Comparison of ENCODE assay signal across 24 cellular contexts in the genomic region with DNA sequence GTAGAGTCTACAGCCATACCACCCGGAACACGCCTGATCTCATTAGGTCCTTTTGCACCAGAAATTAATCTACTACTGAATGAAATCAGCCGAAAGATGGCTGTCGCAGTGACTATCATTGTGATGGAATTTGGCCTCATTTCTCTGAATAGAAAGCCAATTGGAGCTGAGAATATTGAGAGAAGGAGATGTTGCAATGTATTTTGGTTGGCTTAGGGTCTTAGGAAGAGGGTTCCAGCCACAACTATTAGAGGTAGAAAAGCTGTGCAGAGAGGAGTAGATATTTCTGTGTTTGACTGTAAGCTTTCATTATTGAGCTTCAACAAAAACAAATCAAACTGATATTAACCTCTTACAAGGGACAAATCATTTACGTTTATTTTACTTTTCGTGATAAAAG.
"Had no signal": no experiment of that assay in that cellular context is flagged by ENCODE, and none has a peak within 500 bp of the region (broad histone marks: within the 10 kb centered on the region; RNA-seq: fewer than 3 reads in every experiment).

No MANE protein-coding gene starts in this region.

- H3K4me3 ChIP-seq: gastrocnemius medialis, left lung, lower lobe of right lung, ovary, psoas muscle, right lobe of liver, smooth muscle cell, suprapubic skin, thyroid gland had no signal

- H3K27ac ChIP-seq: dorsolateral prefrontal cortex, epithelial cell of prostate, gastrocnemius medialis, left lung, lower lobe of right lung, ovary, psoas muscle, right lobe of liver, suprapubic skin had no signal

- H3K27me3 ChIP-seq: gastrocnemius medialis, left lung, ovary, right lobe of liver, suprapubic skin, thyroid gland had no signal

- DNase-seq: dorsolateral prefrontal cortex; effector CD4-positive, alpha-beta T cell; foreskin fibroblast; gastrocnemius medialis; head of caudate nucleus; left lung; lower lobe of right lung; naive thymus-derived CD8-positive, alpha-beta T cell; occipital lobe; ovary; posterior cingulate gyrus; psoas muscle; right lobe of liver; stimulated activated CD4-positive, alpha-beta T cell treated with anti-CD3 and anti-CD28 coated beads, Interleukin-12 subunit alpha, Interleukin-12 subunit beta, amount 100 ng/mL, for 4 hours; stimulated activated CD4-positive, alpha-beta T cell treated with anti-CD3 and anti-CD28 coated beads, Interleukin-1b, Interleukin-23, amount 100 ng/mL, for 48 hours; stimulated activated CD4-positive, alpha-beta T cell treated with anti-CD3 and anti-CD28 coated beads, Interleukin-4, amount 100 ng/mL, for 1 hour; stimulated activated CD8-positive, alpha-beta memory T cell treated with anti-CD3 and anti-CD28 coated beads, Interleukin-4, amount 100 ng/mL, for 48 hours; stimulated activated naive CD4-positive, alpha-beta T cell; stimulated activated naive CD8-positive, alpha-beta T cell treated with anti-CD3 and anti-CD28 coated beads, Interleukin-15, amount 100 ng/mL, for 72 hours; thyroid gland had no signal

- H3K36me3 ChIP-seq: gastrocnemius medialis, left lung, lower lobe of right lung, ovary, right lobe of liver, suprapubic skin, thyroid gland had no signal

- ATAC-seq: esophagus mucosa; gastrocnemius medialis; left lung; lower lobe of right lung; naive thymus-derived CD8-positive, alpha-beta T cell; psoas muscle; stimulated activated naive CD8-positive, alpha-beta T cell treated with anti-CD3 and anti-CD28 coated beads, Interleukin-15, amount 100 ng/mL, for 72 hours had no signal

- H3K9me3 ChIP-seq: gastrocnemius medialis, left lung, lower lobe of right lung, ovary, psoas muscle, right lobe of liver, suprapubic skin, thyroid gland had no signal

- H3K4me1 ChIP-seq: gastrocnemius medialis, left lung, lower lobe of right lung, psoas muscle, right lobe of liver, suprapubic skin, thyroid gland had no signal
